ENCODE assay signal across 18 cellular contexts in the genomic region with DNA sequence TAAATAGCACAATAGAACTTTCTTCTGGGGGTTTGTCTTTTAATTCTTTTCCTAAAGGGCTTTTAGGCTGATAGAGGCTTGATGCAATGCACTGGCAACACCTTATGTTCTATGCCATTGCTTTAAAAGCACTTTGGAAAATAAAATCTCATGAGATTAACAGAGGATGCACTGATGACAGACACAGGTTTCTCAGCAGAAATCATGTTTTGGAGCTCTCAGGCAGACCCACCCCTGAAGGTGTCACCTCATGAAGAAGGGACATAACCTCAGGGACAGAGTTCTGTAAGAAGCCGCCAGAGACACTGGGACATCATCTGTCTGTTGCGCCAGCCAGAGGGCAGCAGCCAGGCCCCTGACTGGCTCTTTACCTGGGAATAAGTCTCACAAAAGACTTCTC. TPM values are rescaled to one million over a fixed set of nuclear protein-coding genes. Genes with fewer than 3 reads are reported as not detected.
DNase-seq lines count a peak whose midpoint lies in the region; ATAC-seq, FAIRE-seq and TF ChIP-seq lines count a peak whose summit lies in the region.
"Had no signal": no experiment of that assay in that cellular context is flagged by ENCODE, and none has a peak within 500 bp of the region (broad histone marks: within the 10 kb centered on the region; RNA-seq: fewer than 3 reads in every experiment).

No MANE protein-coding gene starts in this region.

- no peak overlapping the region for H3K4me3 Mint-ChIP-seq in activated naive CD4-positive, alpha-beta T cell treated with anti-CD3 and anti-CD28 coated beads for 36 hours
- H3K4me3 Mint-ChIP-seq in T-cell, result peak overlapping the region in 2 of 3 donors; percentile 3 to 65
- no peak overlapping the region for H3K4me3 Mint-ChIP-seq in type B pancreatic cell

- ATAC-seq in activated naive CD4-positive, alpha-beta T cell treated with anti-CD3 and anti-CD28 coated beads, Interleukin-2, amount 50 U/mL, for 72 hours, result peak in 1 of 2 donors; percentile 35
- ATAC-seq in T-cell (replicated peaks in 1 of 4), result peak; percentile 29 to 58 (median 39)
- ATAC-seq in left colon, result peak; percentile 21
- ATAC-seq: HCT116 had no signal

- no peak for FAIRE-seq in RCC 7860 (lab: Jason Lieb, UNC)

- no peak for TF ChIP-seq CTCF in type B pancreatic cell (conservative IDR thresholded peaks at IDR 0.05)

- intact Hi-C loops in activated naive CD4-positive, alpha-beta T cell treated with anti-CD3 and anti-CD28 coated beads for 36 hours (cut with micrococcal nuclease), result no loop called here
- intact Hi-C loops in left colon (cut with DNase I, micrococcal nuclease), result no loop called here

- peaks cover 0 to 5% of the 10 kb centered on the region in 2 donors for H3K9me3 Mint-ChIP-seq in activated naive CD4-positive, alpha-beta T cell treated with anti-CD3 and anti-CD28 coated beads, Interleukin-2, amount 50 U/mL, for 72 hours
- H3K9me3 Mint-ChIP-seq in activated naive CD4-positive, alpha-beta T cell treated with anti-CD3 and anti-CD28 coated beads for 36 hours, result no peaks in the 10 kb centered on the region
- H3K9me3 Mint-ChIP-seq in T-cell (no peaks in the 10 kb centered on the region), type B pancreatic cell (peaks cover 5% of the 10 kb centered on the region)

- H3K4me1 Mint-ChIP-seq in activated naive CD4-positive, alpha-beta T cell treated with anti-CD3 and anti-CD28 coated beads for 36 hours (ENCODE audit: low read depth), result peaks cover 78% of the 10 kb centered on the region
- H3K4me1 Mint-ChIP-seq in T-cell, result peaks cover 86 to 98% (median 93%) of the 10 kb centered on the region in 3 donors
- H3K4me1 Mint-ChIP-seq in type B pancreatic cell (ENCODE audit: unreplicated experiment), result peaks cover 5% of the 10 kb centered on the region

- POLR2A ChIA-PET in T-cell (lab: Charles Lee), result no interaction called here

- H3K27ac Mint-ChIP-seq in activated naive CD4-positive, alpha-beta T cell treated with anti-CD3 and anti-CD28 coated beads, Interleukin-2, amount 50 U/mL, for 72 hours, result peak overlapping the region; percentile 8 to 42
- H3K27ac Mint-ChIP-seq in activated naive CD4-positive, alpha-beta T cell treated with anti-CD3 and anti-CD28 coated beads for 36 hours, result no peak overlapping the region
- H3K27ac Mint-ChIP-seq in T-cell (peak overlapping the region; percentile 81 to 93), type B pancreatic cell (no peak overlapping the region)

- no peak for DNase-seq in activated naive CD4-positive, alpha-beta T cell treated with anti-CD3 and anti-CD28 coated beads, Interleukin-2, amount 50 U/mL, for 72 hours (ENCODE audit: low spot score in 2 of 2)
- DNase-seq in activated naive CD4-positive, alpha-beta T cell treated with anti-CD3 and anti-CD28 coated beads for 36 hours, result no peak
- DNase-seq in T-cell, result no peak
- no peak for DNase-seq in left colon
- DNase-seq in type B pancreatic cell (ENCODE audit: extremely low spot score, unreplicated experiment), result peak; percentile 24
- DNase-seq in RCC 7860 (ENCODE audit: low spot score), result no peak
- DNase-seq in NCI-H446 treated with DMSO at 0.1 percent for 48 hours (lab: John Stamatoyannopoulos, UW), result no peak
- no peak for DNase-seq in OCI-M2 (lab: John Stamatoyannopoulos, UW; ENCODE audit: unreplicated experiment)
- DNase-seq: AML-193; GF-D8; GM23248; NCI-H1417 treated with DMSO at 0.1 percent for 48 hours; NCI-H1930; NCI-H69; NK-92 treated with Interleukin-12 subunit alpha and Interleukin-12 subunit beta, amount 100 ng/mL, for 24 hours; RPMI8226; SIG-M5 had no signal

- no peaks in the 10 kb centered on the region for H3K27me3 Mint-ChIP-seq in activated naive CD4-positive, alpha-beta T cell treated with anti-CD3 and anti-CD28 coated beads for 36 hours (ENCODE audit: low read depth)
- H3K27me3 Mint-ChIP-seq in T-cell, result no peaks in the 10 kb centered on the region
- H3K27me3 Mint-ChIP-seq in type B pancreatic cell, result peaks cover 19% of the 10 kb centered on the region

- H3K36me3 Mint-ChIP-seq in activated naive CD4-positive, alpha-beta T cell treated with anti-CD3 and anti-CD28 coated beads, Interleukin-2, amount 50 U/mL, for 72 hours, result peaks cover 3 to 5% of the 10 kb centered on the region in 2 donors
- H3K36me3 Mint-ChIP-seq in activated naive CD4-positive, alpha-beta T cell treated with anti-CD3 and anti-CD28 coated beads for 36 hours (ENCODE audit: low read depth), result peaks cover 2% of the 10 kb centered on the region
- H3K36me3 Mint-ChIP-seq in T-cell (peaks cover 11% of the 10 kb centered on the region), type B pancreatic cell (peaks cover 14% of the 10 kb centered on the region)

- CTCF ChIA-PET in activated naive CD4-positive, alpha-beta T cell treated with anti-CD3 and anti-CD28 coated beads for 36 hours (lab: Charles Lee), result interaction anchor here (1.0 to 20.9 kb wide), 4 partner anchors 9 to 103 kb away, joined by 3 to 466 read pairs (median 10); no protein-coding TSS in a partner anchor
- CTCF ChIA-PET in T-cell (lab: Charles Lee), result no interaction called here

RNA-seq across cellular contexts. Expression of gene SLC22A5, which starts 27.7 kb away (rescaled TPM):
- 1 to 10 TPM; 3.1 to 5.5 TPM for total RNA-seq in activated naive CD4-positive, alpha-beta T cell treated with anti-CD3 and anti-CD28 coated beads, Interleukin-2, amount 50 U/mL, for 72 hours
- total RNA-seq in activated naive CD4-positive, alpha-beta T cell treated with anti-CD3 and anti-CD28 coated beads for 36 hours, result 1 to 10 TPM; 3.1 to 3.6 TPM
- 10 to 100 TPM in 2 of 5 donors, 1 to 10 TPM in 3; 4.8 to 14.0 (median 7.6) TPM for total RNA-seq in T-cell
- total RNA-seq in left colon, result 10 to 100 TPM; 35.2 to 59.3 TPM
- 21.6 and 39.3 TPM in 2 replicates for total RNA-seq in type B pancreatic cell (ENCODE audit: low replicate concordance)

Comparison
In these comparisons a context has a peak if more than half of its experiments do, and no peak if none do; other contexts are left out.
1. H3K27ac Mint-ChIP-seq: peak in activated naive CD4-positive, alpha-beta T cell treated with anti-CD3 and anti-CD28 coated beads, Interleukin-2, amount 50 U/mL, for 72 hours (2 of 2) and T-cell (2 of 2); none in activated naive CD4-positive, alpha-beta T cell treated with anti-CD3 and anti-CD28 coated beads for 36 hours (single experiment) and type B pancreatic cell (single experiment).
2. H3K4me3 Mint-ChIP-seq: peak in T-cell (2 of 3); none in activated naive CD4-positive, alpha-beta T cell treated with anti-CD3 and anti-CD28 coated beads for 36 hours (single experiment) and type B pancreatic cell (single experiment).